In genomic region chr6:159973951-159974350, GRCh38 we compare ENCODE assay signal across 1 cellular context.
TF ChIP-seq lines count a peak whose summit lies in the region.

No MANE protein-coding gene starts in this region.

TF ChIP-seq in K562, 482 proteins besides CTCF, POLR2A, EP300 and RAD21 (continued from another document and continues in another):
- TF ChIP-seq TFE3 (CRISPR knock-in tag; IDR thresholded peaks at IDR 0.05): no peak
- TF ChIP-seq MEF2D (tag; conservative IDR thresholded peaks at IDR 0.05; ENCODE audit: low read depth): no peak
- no peak for TF ChIP-seq BRF1 (IDR thresholded peaks at IDR 0.05; ENCODE audit: borderline replicate concordance, extremely low read depth, insufficient read length)
- peak; percentile 84 for TF ChIP-seq SOX6 (IDR thresholded peaks at IDR 0.05)
- TF ChIP-seq HEY1 (CRISPR knock-in tag; IDR thresholded peaks at IDR 0.05; ENCODE audit: borderline replicate concordance): no peak
- no peak for TF ChIP-seq RFX5 (IDR thresholded peaks at IDR 0.05; ENCODE audit: low read depth, low read length)
- no peak for TF ChIP-seq ADNP (tag; IDR thresholded peaks at IDR 0.05)
- peak; percentile 48 for TF ChIP-seq POLR2AphosphoS5 (IDR thresholded peaks at IDR 0.05; ENCODE audit: control insufficient read depth, insufficient read depth, low read depth, low read length)
- TF ChIP-seq STAG1 (CRISPR knock-in tag; IDR thresholded peaks at IDR 0.05; ENCODE audit: borderline replicate concordance): no peak
- no peak for TF ChIP-seq ZNF507 (tag; conservative IDR thresholded peaks at IDR 0.05)
- TF ChIP-seq XRCC5 (IDR thresholded peaks at IDR 0.05; ENCODE audit: low read depth, low read length): no peak
- TF ChIP-seq RBM25 (IDR thresholded peaks at IDR 0.05; ENCODE audit: low read depth, low read length, severe bottlenecking): peak; percentile 11
- peak; percentile 88 for TF ChIP-seq EHMT2 (IDR thresholded peaks at IDR 0.05)
- no peak for TF ChIP-seq ZNF41 (CRISPR knock-in tag; conservative IDR thresholded peaks at IDR 0.05)
- peak; percentile 95 for TF ChIP-seq MECOM (CRISPR knock-in tag; IDR thresholded peaks at IDR 0.05)
- TF ChIP-seq RNF219 (CRISPR knock-in tag; IDR thresholded peaks at IDR 0.05): no peak
- no peak for TF ChIP-seq ZNF140 (CRISPR knock-in tag; IDR thresholded peaks at IDR 0.05)
- no peak for TF ChIP-seq ZNF232 (CRISPR knock-in tag; IDR thresholded peaks at IDR 0.05)
- no peak for TF ChIP-seq PBX2 (CRISPR knock-in tag; IDR thresholded peaks at IDR 0.05; ENCODE audit: low read depth)
- TF ChIP-seq PBX2 (tag; conservative IDR thresholded peaks at IDR 0.05; ENCODE audit: low read depth): peak; percentile 94
- no peak for TF ChIP-seq FOXJ3 (CRISPR knock-in tag; IDR thresholded peaks at IDR 0.05)
- no peak for TF ChIP-seq ZNF263 (CRISPR knock-in tag; IDR thresholded peaks at IDR 0.05; ENCODE audit: borderline replicate concordance)
- TF ChIP-seq ZNF717 (CRISPR knock-in tag; IDR thresholded peaks at IDR 0.05): no peak
- TF ChIP-seq OTX1 (CRISPR knock-in tag; IDR thresholded peaks at IDR 0.05): 0 out of 2 replicates have a peak, but pooled peaks have one; percentile 12
- TF ChIP-seq TCF15 (CRISPR knock-in tag; IDR thresholded peaks at IDR 0.05): no peak
- TF ChIP-seq RFX7 (CRISPR knock-in tag; IDR thresholded peaks at IDR 0.05): no peak
- TF ChIP-seq ZNF695 (CRISPR knock-in tag; IDR thresholded peaks at IDR 0.05): no peak
- TF ChIP-seq PML (IDR thresholded peaks at IDR 0.05; ENCODE audit: low read length): peak; percentile 52; the same call in 1 of the 2 replicates
- TF ChIP-seq GATA2 (CRISPR knock-in tag; IDR thresholded peaks at IDR 0.05): no peak
- TF ChIP-seq ZC3H4 (CRISPR knock-in tag; IDR thresholded peaks at IDR 0.05; ENCODE audit: borderline replicate concordance): no peak
- no peak for TF ChIP-seq ETS2 (tag; IDR thresholded peaks at IDR 0.05; ENCODE audit: borderline replicate concordance, poor library complexity, severe bottlenecking)
- TF ChIP-seq ATF7 (IDR thresholded peaks at IDR 0.05): peak; percentile 66
- no peak for TF ChIP-seq ZBTB49 (CRISPR knock-in tag; IDR thresholded peaks at IDR 0.05; ENCODE audit: borderline replicate concordance)
- no peak for TF ChIP-seq ELF2 (CRISPR knock-in tag; IDR thresholded peaks at IDR 0.05)
- TF ChIP-seq PRDM10 (IDR thresholded peaks at IDR 0.05; ENCODE audit: partially characterized antibody): no peak
- no peak for TF ChIP-seq BRF2 (IDR thresholded peaks at IDR 0.05; ENCODE audit: borderline replicate concordance, insufficient read depth, insufficient read length)
- TF ChIP-seq ZNF134 (CRISPR knock-in tag; conservative IDR thresholded peaks at IDR 0.05): no peak
- peak; percentile 43; the same call in 1 of the 2 replicates for TF ChIP-seq SMARCA5 (IDR thresholded peaks at IDR 0.05)
- no peak for TF ChIP-seq AFF1 (IDR thresholded peaks at IDR 0.05; ENCODE audit: low read depth in 1 of 2, partially characterized antibody in 2 of 2)
- no peak for TF ChIP-seq MTA3 (IDR thresholded peaks at IDR 0.05; ENCODE audit: borderline replicate concordance)
- TF ChIP-seq CHCHD3 (CRISPR knock-in tag; IDR thresholded peaks at IDR 0.05): no peak
- TF ChIP-seq COPS2 (conservative IDR thresholded peaks at IDR 0.05): no peak
- TF ChIP-seq MAFF (IDR thresholded peaks at IDR 0.05; ENCODE audit: low read length): peak; percentile 95
- peak in 1 of 2 experiments; percentile 93; a peak in 2 of 4 replicates for TF ChIP-seq RCOR1 (IDR thresholded peaks at IDR 0.05; ENCODE audit: borderline replicate concordance in 1 of 2, low read depth in 2 of 2, low read length in 2 of 2)
- TF ChIP-seq SFPQ (IDR thresholded peaks at IDR 0.05; ENCODE audit: low read depth, low read length): no peak
